18 cellular contexts compared by ENCODE assay signal in genomic region chr10:727162-727790, GRCh38. TPM values are rescaled to one million over a fixed set of nuclear protein-coding genes. Genes with fewer than 3 reads are reported as not detected.
DNase-seq lines count a peak whose midpoint lies in the region; FAIRE-seq and TF ChIP-seq lines count a peak whose summit lies in the region.
"Had no signal": no experiment of that assay in that cellular context is flagged by ENCODE, and none has a peak within 500 bp of the region (broad histone marks: within the 10 kb centered on the region; RNA-seq: fewer than 3 reads in every experiment).

No MANE protein-coding gene starts in this region.

- H2BK12ac ChIP-seq in H1 (ENCODE audit: low read depth, low read length) = no peak overlapping the region; the same call in 1 of the 2 replicates
- H2BK12ac ChIP-seq in neuronal stem cell (ENCODE audit: low read length) = no peak overlapping the region

- no peaks in the 10 kb centered on the region for H3K27me3 Mint-ChIP-seq in activated T-cell treated with anti-CD3 and anti-CD28 coated beads, Interleukin-2, amount 50 U/mL, for 24 hours
- H3K27me3 Mint-ChIP-seq: CD4-positive, alpha-beta T cell had no signal

- WGBS in H1 (ENCODE audit: extremely low coverage in 1 of 2, insufficient coverage in 1 of 2, insufficient read length in 1 of 2, insufficient replicate concordance in 2 of 2, low coverage in 1 of 2, low lambda C conversion rate in 2 of 2, missing lambda C conversion rate in 1 of 2), 2 experiments = 88% methylated on average over 15 of the region's 15 CpGs; no CpG with 5 or more reads in 1 of the 2 experiments
- WGBS in neuronal stem cell (ENCODE audit: extremely low coverage in 2 of 2, insufficient read length in 2 of 2, insufficient replicate concordance in 1 of 2), 2 donors = no CpG with 5 or more reads among the region's 15 CpGs

- no peak overlapping the region for H3K4ac ChIP-seq in H1 (replicated peaks; ENCODE audit: insufficient read length, low read depth, low read length)
- no peak overlapping the region for H3K4ac ChIP-seq in neuronal stem cell (ENCODE audit: low read length)

- H2AK5ac ChIP-seq in H1 (ENCODE audit: low read depth, low read length) (no peak overlapping the region), neuronal stem cell (ENCODE audit: low read depth, low read length) (no peak overlapping the region)

- peak; percentile 54 for DNase-seq in DMS 273 (lab: John Stamatoyannopoulos, UW; ENCODE audit: unreplicated experiment)
- no peak for DNase-seq in DMS 273 treated with DMSO at 0.1 percent for 48 hours (lab: John Stamatoyannopoulos, UW)
- no peak for DNase-seq in H1 (ENCODE audit: low read depth in 1 of 2, low spot score in 2 of 2)
- DNase-seq in neuronal stem cell (ENCODE audit: low spot score) = no peak
- no peak for DNase-seq in amniotic stem cell (lab: John Stamatoyannopoulos, UW)
- no peak for DNase-seq in GM10266 (ENCODE audit: extremely low spot score)
- DNase-seq in activated T-cell treated with anti-CD3 and anti-CD28 coated beads, Interleukin-2, amount 50 U/mL, for 24 hours = no peak
- DNase-seq: AML-193; CD4-positive, alpha-beta T cell; GM23248; HCEC 1CT had no signal

- H3K9me3 ChIP-seq in H1 (ENCODE audit: insufficient read depth in 2 of 2, low read depth in 1 of 2, low read length in 1 of 2) (peaks cover 0 to 3% of the 10 kb centered on the region in 2 experiments; a peak in 1 of 4 replicates), neuronal stem cell (replicated peaks in 1 of 2; ENCODE audit: control insufficient read depth in 2 of 2, insufficient read depth in 1 of 2, low read depth in 1 of 2, low read length in 2 of 2) (peaks cover 0 to 10% of the 10 kb centered on the region in 2 donors)
- H3K9me3 ChIP-seq: A549 had no signal

- H2BK120ac ChIP-seq in H1 (replicated peaks; ENCODE audit: low read depth, low read length) = no peak overlapping the region
- H2BK120ac ChIP-seq in neuronal stem cell (ENCODE audit: low read depth, low read length) = peak overlapping the region; percentile 16

- H4K5ac ChIP-seq in H1 (ENCODE audit: insufficient read length, low read depth, low read length) = no peak overlapping the region

- H3K27me3 ChIP-seq in H1 (replicated peaks in 1 of 4; ENCODE audit: control insufficient read depth in 3 of 4, extremely low read depth in 1 of 4, insufficient read depth in 3 of 4, low read length in 3 of 4) (no peaks in the 10 kb centered on the region), neuronal stem cell (ENCODE audit: control insufficient read depth in 3 of 3, insufficient read depth in 3 of 3, low read depth in 1 of 3, low read length in 3 of 3) (peaks cover 0 to 6% (median 0%) of the 10 kb centered on the region in 3 experiments)

- H3K4me1 ChIP-seq in H1 (replicated peaks in 1 of 4; ENCODE audit: control insufficient read depth in 3 of 4, insufficient read depth in 4 of 4, low read length in 3 of 4) = peaks cover 0 to 4% (median 0%) of the 10 kb centered on the region in 4 experiments; a peak in 2 of 7 replicates
- H3K4me1 ChIP-seq in neuronal stem cell (ENCODE audit: control insufficient read depth in 2 of 2, insufficient read depth in 1 of 2, low read depth in 1 of 2, low read length in 2 of 2) = no peaks in the 10 kb centered on the region
- H3K4me1 ChIP-seq: A549 had no signal

- H3K9ac ChIP-seq in H1 (replicated peaks in 1 of 4; ENCODE audit: extremely low read depth in 1 of 4, low read depth in 3 of 4, low read length in 3 of 4) = no peak overlapping the region
- H3K9ac ChIP-seq in neuronal stem cell (ENCODE audit: low read depth, low read length, poor library complexity) = peak overlapping the region; percentile 50
- H3K9ac ChIP-seq: GM23248 had no signal

- no peak for TF ChIP-seq CTCF in H1 (IDR thresholded peaks at IDR 0.05; ENCODE audit: control extremely low read depth in 1 of 3, insufficient read depth in 1 of 3, low read depth in 1 of 3, low read length in 3 of 3)
- TF ChIP-seq CTCF in GM10266 (IDR thresholded peaks at IDR 0.05; ENCODE audit: control insufficient read depth, insufficient read depth, low read depth, missing control alignments) = no peak

- H4K20me1 ChIP-seq in H1 (replicated peaks in 1 of 2; ENCODE audit: control insufficient read depth in 1 of 2, insufficient read depth in 2 of 2, low read length in 2 of 2) = peaks cover 0 to 2% of the 10 kb centered on the region in 2 experiments

- H3K36me3 ChIP-seq in H1 (ENCODE audit: control insufficient read depth in 2 of 4, insufficient read depth in 4 of 4, low read length in 3 of 4) (no peaks in the 10 kb centered on the region), neuronal stem cell (replicated peaks in 1 of 2; ENCODE audit: control insufficient read depth in 2 of 2, insufficient read depth in 2 of 2, low read length in 2 of 2) (no peaks in the 10 kb centered on the region)

- no peak overlapping the region for H3K18ac ChIP-seq in H1 (ENCODE audit: extremely low read depth, low read length)
- no peak overlapping the region for H3K18ac ChIP-seq in neuronal stem cell (ENCODE audit: low read length)

- no peak overlapping the region for H3K27ac Mint-ChIP-seq in activated T-cell treated with anti-CD3 and anti-CD28 coated beads, Interleukin-2, amount 50 U/mL, for 24 hours
- H3K27ac Mint-ChIP-seq: CD4-positive, alpha-beta T cell had no signal

- no peak for TF ChIP-seq EP300 in H1 (IDR thresholded peaks at IDR 0.05; ENCODE audit: borderline replicate concordance in 1 of 2, low read depth in 2 of 2, low read length in 2 of 2)

- POLR2A ChIA-PET in H1 (lab: Charles Lee; ENCODE audit: partially characterized antibody) = no interaction called here

- H3K14ac ChIP-seq in H1 (ENCODE audit: insufficient read length) (no peak overlapping the region), neuronal stem cell (ENCODE audit: low read length) (peak overlapping the region; percentile 99)

- H3K4me3 ChIP-seq in H1 (ENCODE audit: extremely low read depth in 1 of 4, insufficient read depth in 2 of 4, low read depth in 3 of 4, low read length in 4 of 4) = no peak overlapping the region
- no peak overlapping the region for H3K4me3 ChIP-seq in neuronal stem cell (ENCODE audit: low read length in 2 of 2)
- H3K4me3 ChIP-seq: A549, GM23248 had no signal

- no peaks in the 10 kb centered on the region for H3K9me3 Mint-ChIP-seq in activated T-cell treated with anti-CD3 and anti-CD28 coated beads, Interleukin-2, amount 50 U/mL, for 24 hours
- H3K9me3 Mint-ChIP-seq: CD4-positive, alpha-beta T cell had no signal

- peak overlapping the region; percentile 51; the same call in 1 of the 2 replicates for H4K8ac ChIP-seq in H1 (ENCODE audit: extremely low read depth, insufficient read depth, low read length)
- no peak overlapping the region for H4K8ac ChIP-seq in neuronal stem cell (ENCODE audit: low read depth, low read length)

- TF ChIP-seq RAD21 in H1 (IDR thresholded peaks at IDR 0.05 in 1 of 2, conservative IDR thresholded peaks at IDR 0.05 in 1 of 2; ENCODE audit: low read depth in 2 of 2, low read length in 2 of 2) = no peak

- no peak overlapping the region for H2BK15ac ChIP-seq in H1 (ENCODE audit: low read length)
- no peak overlapping the region for H2BK15ac ChIP-seq in neuronal stem cell (ENCODE audit: low read length)

- no peak overlapping the region; the same call in 1 of the 2 replicates for H2BK5ac ChIP-seq in H1 (ENCODE audit: low read depth, low read length)
- H2BK5ac ChIP-seq in neuronal stem cell (ENCODE audit: low read length) = peak overlapping the region; percentile 5

- H3K56ac ChIP-seq in H1 (replicated peaks; ENCODE audit: insufficient read length, low read depth, low read length) = no peak overlapping the region

- H4K91ac ChIP-seq in H1 (replicated peaks; ENCODE audit: insufficient read length, low read length) (no peak overlapping the region), neuronal stem cell (ENCODE audit: low read depth, low read length, poor library complexity) (no peak overlapping the region)

- H2AFZ ChIP-seq in H1 (ENCODE audit: low read length) = no peak overlapping the region
- H2AFZ ChIP-seq in neuronal stem cell (ENCODE audit: low read length) = no peak overlapping the region
- H2AFZ ChIP-seq: GM23248 had no signal

- CTCF ChIA-PET in H1 (lab: Charles Lee; ENCODE audit: partially characterized antibody) = interaction anchor here (2.0 kb wide), 1 partner anchor 216 kb away, joined by 7 read pairs; no protein-coding TSS in a partner anchor

- no peaks in the 10 kb centered on the region for H3K4me1 Mint-ChIP-seq in activated T-cell treated with anti-CD3 and anti-CD28 coated beads, Interleukin-2, amount 50 U/mL, for 24 hours (ENCODE audit: low read depth)

- H3K79me2 ChIP-seq in H1 (ENCODE audit: control insufficient read depth in 1 of 2, insufficient read depth in 2 of 2, low read length in 2 of 2) = no peaks in the 10 kb centered on the region

- H3K27ac ChIP-seq in H1 (ENCODE audit: low read depth, low read length) (no peak overlapping the region), neuronal stem cell (replicated peaks; ENCODE audit: low read length) (no peak overlapping the region)
- H3K27ac ChIP-seq: 22Rv1, A549, C4-2B, GM23248 had no signal

- no peak overlapping the region for H2BK20ac ChIP-seq in H1 (ENCODE audit: low read length)

- H3K4me3 Mint-ChIP-seq in activated T-cell treated with anti-CD3 and anti-CD28 coated beads, Interleukin-2, amount 50 U/mL, for 24 hours = no peak overlapping the region
- H3K4me3 Mint-ChIP-seq: CD4-positive, alpha-beta T cell had no signal

- no peak for TF ChIP-seq POLR2A in H1 (IDR thresholded peaks at IDR 0.05; ENCODE audit: control extremely low read depth in 1 of 2, low read depth in 2 of 2, low read length in 2 of 2)

- H3K23ac ChIP-seq in H1 (ENCODE audit: insufficient read length) = no peak overlapping the region
- H3K23ac ChIP-seq in neuronal stem cell (ENCODE audit: low read depth, low read length, poor library complexity) = no peak overlapping the region

- H3K36me3 Mint-ChIP-seq in activated T-cell treated with anti-CD3 and anti-CD28 coated beads, Interleukin-2, amount 50 U/mL, for 24 hours (ENCODE audit: low read depth) = no peaks in the 10 kb centered on the region

- no peaks in the 10 kb centered on the region for H3K23me2 ChIP-seq in H1 (ENCODE audit: low read depth, low read length)

- no peak for FAIRE-seq in H1 (lab: Jason Lieb, UNC)
- FAIRE-seq: A549, G401.6, GM12892, GM18507, H54 had no signal

- H3K79me1 ChIP-seq in H1 (ENCODE audit: low read depth, low read length) (no peaks in the 10 kb centered on the region), neuronal stem cell (ENCODE audit: low read depth, low read length) (no peaks in the 10 kb centered on the region)

- no peak overlapping the region for H3K4me2 ChIP-seq in H1 (ENCODE audit: insufficient read depth in 1 of 2, low read depth in 2 of 2, low read length in 2 of 2)
- no peak overlapping the region for H3K4me2 ChIP-seq in neuronal stem cell (ENCODE audit: insufficient read depth, low read length, poor library complexity, severe bottlenecking)
- H3K4me2 ChIP-seq: A549 had no signal

RNA-seq across cellular contexts. Expression of gene DIP2C, which starts 37.8 kb away (rescaled TPM):
- 8.8 and 9.3 TPM in 2 replicates for total RNA-seq in H1 (2021; fragmentation: NEBNext Ultra II Directional; extraction: Animal tissue kit (Norgen Biotek cat#: 25700))
- 3.8 and 6.1 TPM in 2 replicates for polyA plus RNA-seq in H1 (2011; rRNA removed)
- 3.8 TPM for polyA plus RNA-seq in H1 (2011; cell fraction: cytosol; rRNA removed)
- polyA plus RNA-seq in H1 (2011; cell fraction: nucleus; rRNA removed) = 13.3 TPM
- 5.4 to 6.5 TPM (median 6.2 TPM) in 4 replicates for polyA plus RNA-seq in H1 (2012, experiment 1 of 2)
- 1.4 TPM for polyA plus RNA-seq in H1 (2012, experiment 2 of 2)
- polyA plus RNA-seq in H1 (2013, experiment 1 of 2) = 3.3 TPM
- polyA plus RNA-seq in H1 (2013, experiment 2 of 2) = 3.0 TPM
- 8.7 and 9.7 TPM in 2 replicates for polyA minus RNA-seq in H1 (2011; rRNA and poly(A)+ RNA removed)
- polyA minus RNA-seq in H1 (2011; cell fraction: cytosol; rRNA and poly(A)+ RNA removed) = 6.4 TPM
- 11.3 TPM for polyA minus RNA-seq in H1 (2011; cell fraction: nucleus; rRNA and poly(A)+ RNA removed)
- 8.1 TPM for polyA plus RNA-seq in neuronal stem cell (2013, experiment 1 of 2)
- polyA plus RNA-seq in neuronal stem cell (2013, experiment 2 of 2) = 8.4 TPM
